9 cellular contexts compared by ENCODE assay signal in genomic region chr7:158957921-158958471, GRCh38.
A peak's percentile ranks its signal among the peaks of the same experiment; 100 is the strongest.
DNase-seq lines count a peak whose midpoint lies in the region; ATAC-seq, FAIRE-seq and TF ChIP-seq lines count a peak whose summit lies in the region.
"Had no signal": no experiment of that assay in that cellular context is flagged by ENCODE, and none has a peak within 500 bp of the region (broad histone marks: within the 10 kb centered on the region; RNA-seq: fewer than 3 reads in every experiment).

No MANE protein-coding gene starts in this region.

- no peak overlapping the region for H3K27ac ChIP-seq in PC-9
- H3K27ac ChIP-seq in mammary epithelial cell (ENCODE audit: insufficient read depth, low read depth, low read length) = no peak overlapping the region
- no peak overlapping the region for H3K27ac ChIP-seq in pancreas
- H3K27ac ChIP-seq in brain microvascular endothelial cell = no peak overlapping the region
- H3K27ac ChIP-seq: cardiac muscle cell had no signal

- intact Hi-C loops in PC-9 (cut with micrococcal nuclease; ENCODE audit: unreplicated experiment) (no loop called here), mammary epithelial cell (cut with micrococcal nuclease) (no loop called here), pancreas (cut with DNase I) (no loop called here)

- POLR2A ChIA-PET in PC-9 (lab: Charles Lee; ENCODE audit: unreplicated experiment) = no interaction called here

- CTCF ChIA-PET in PC-9 (lab: Charles Lee) = no interaction called here
- CTCF ChIA-PET in mammary epithelial cell (lab: Charles Lee; ENCODE audit: low non-redundant PET) = no interaction called here

- no peaks in the 10 kb centered on the region for H3K36me3 ChIP-seq in PC-9 (ENCODE audit: low read depth)
- H3K36me3 ChIP-seq in mammary epithelial cell (ENCODE audit: insufficient read depth, low read length) = no peaks in the 10 kb centered on the region
- H3K36me3 ChIP-seq in pancreas = no peaks in the 10 kb centered on the region
- H3K36me3 ChIP-seq in brain microvascular endothelial cell (replicated peaks) = no peaks in the 10 kb centered on the region
- H3K36me3 ChIP-seq: cardiac muscle cell had no signal

- H2AFZ ChIP-seq in PC-9 (no peak overlapping the region), mammary epithelial cell (ENCODE audit: low read depth, low read length) (peak overlapping the region; percentile 50)

- H3K4me1 ChIP-seq in PC-9 (replicated peaks; ENCODE audit: insufficient read depth) (no peaks in the 10 kb centered on the region), mammary epithelial cell (ENCODE audit: insufficient read depth, low read length) (peaks cover 9% of the 10 kb centered on the region), pancreas (no peaks in the 10 kb centered on the region)

- no peaks in the 10 kb centered on the region for H3K9me3 ChIP-seq in PC-9 (ENCODE audit: insufficient read depth, low read depth)
- H3K9me3 ChIP-seq in mammary epithelial cell (replicated peaks; ENCODE audit: insufficient read depth, low read length) = peaks cover 2% of the 10 kb centered on the region
- no peaks in the 10 kb centered on the region for H3K9me3 ChIP-seq in pancreas

- no peak for TF ChIP-seq CTCF in PC-9 (conservative IDR thresholded peaks at IDR 0.05)
- peak in 1 of 2 donors; percentile 5 for TF ChIP-seq CTCF in mammary epithelial cell (conservative IDR thresholded peaks at IDR 0.05 in 1 of 2, IDR thresholded peaks at IDR 0.05 in 1 of 2; ENCODE audit: extremely low read depth in 1 of 2, insufficient read depth in 1 of 2, low read depth in 1 of 2, low read length in 2 of 2)
- no peak for TF ChIP-seq CTCF in pancreas (IDR thresholded peaks at IDR 0.05)
- TF ChIP-seq CTCF in brain microvascular endothelial cell (IDR thresholded peaks at IDR 0.05; ENCODE audit: low read depth, low read length, missing control alignments) = no peak

- dilution Hi-C loops in mammary epithelial cell (cut with HindIII; ENCODE audit: low sequenced_read_pairs) = no loop called here

- BruUV-seq in PC-9 (replicated peaks; lab: Mats Ljungman, UMichigan) (no TSS peak), mammary epithelial cell (replicated peaks; lab: Mats Ljungman, UMichigan) (no TSS peak)

- no peaks in the 10 kb centered on the region for H3K79me2 ChIP-seq in PC-9 (ENCODE audit: low read depth)
- no peaks in the 10 kb centered on the region for H3K79me2 ChIP-seq in mammary epithelial cell (ENCODE audit: insufficient read depth, low read length)

- H3K9ac ChIP-seq in mammary epithelial cell (ENCODE audit: insufficient read depth, low read length) = no peak overlapping the region

- in situ Hi-C loops in mammary epithelial cell (cut with MboI; ENCODE audit: low sequenced_read_pairs in 2 of 2) (no loop called here), brain microvascular endothelial cell (cut with HindIII; ENCODE audit: low pct_ligation_motif_present, low sequenced_read_pairs) (no loop called here)

- H4K20me1 ChIP-seq in PC-9 (ENCODE audit: insufficient read depth) (no peaks in the 10 kb centered on the region), mammary epithelial cell (ENCODE audit: insufficient read depth, low read length) (no peaks in the 10 kb centered on the region)

- ATAC-seq in HG02938 (IDR thresholded peaks at IDR 0.05; ENCODE audit: unreplicated experiment) (peak; percentile 72), pancreas (peak; percentile 98 to 99 (median 98))

- H3F3A ChIP-seq in PC-9 (ENCODE audit: insufficient read depth, low read depth) = peaks cover 5% of the 10 kb centered on the region; the same call in 1 of the 2 replicates

- no peaks in the 10 kb centered on the region for H3K9me2 ChIP-seq in PC-9 (ENCODE audit: insufficient read depth)

- H3K27me3 ChIP-seq in PC-9 (ENCODE audit: insufficient read depth, low read depth) = peaks cover 22% of the 10 kb centered on the region; the same call in 1 of the 2 replicates
- no peaks in the 10 kb centered on the region for H3K27me3 ChIP-seq in mammary epithelial cell (ENCODE audit: insufficient read depth, low read length)
- H3K27me3 ChIP-seq in pancreas = no peaks in the 10 kb centered on the region
- peaks cover 12% of the 10 kb centered on the region for H3K27me3 ChIP-seq in brain microvascular endothelial cell (replicated peaks)
- H3K27me3 ChIP-seq: cardiac muscle cell had no signal

- peak overlapping the region; percentile 64 for H3K4me2 ChIP-seq in PC-9
- H3K4me2 ChIP-seq in mammary epithelial cell (ENCODE audit: insufficient read depth, low read depth, low read length) = peak overlapping the region; percentile 77

- WGBS in mammary epithelial cell (ENCODE audit: low coverage, missing lambda C conversion rate) = 31% methylated on average over 32 of the region's 33 CpGs
- WGBS in pancreas, 2 donors = 3 to 8% methylated on average over 32 to 33 of the region's 33 CpGs

- DNase-seq in Daoy (ENCODE audit: low read depth) (peak; percentile 40), PC-9 (peak; percentile 54 to 85), mammary epithelial cell (peak; percentile 43), pancreas (peak in 5 of 6 donors; percentile 69 to 95 (median 86)), brain microvascular endothelial cell (no peak), putamen (ENCODE audit: low spot score) (no peak), A172 (ENCODE audit: low spot score) (no peak)

- no peak for FAIRE-seq in pancreas (lab: Jason Lieb, UNC)

- H3K4me3 ChIP-seq in PC-9 (peak overlapping the region; percentile 16; the same call in 1 of the 2 replicates), mammary epithelial cell (replicated peaks in 1 of 3; ENCODE audit: insufficient read depth in 1 of 3, low read depth in 2 of 3, low read length in 3 of 3) (peak overlapping the region in 2 of 3 experiments; percentile 18 to 29), pancreas (peak overlapping the region in 3 of 4 donors; percentile 18 to 42 (median 35)), brain microvascular endothelial cell (ENCODE audit: low read depth, low read length) (no peak overlapping the region)
- H3K4me3 ChIP-seq: cardiac muscle cell had no signal

Comparison
In these comparisons a context has a peak if more than half of its experiments do, and no peak if none do; other contexts are left out.
1. DNase-seq: peak in Daoy (single experiment), PC-9 (2 of 2), mammary epithelial cell (single experiment) and pancreas (5 of 6); none in brain microvascular endothelial cell (single experiment), putamen (single experiment) and A172 (single experiment).